In genomic region chr2:237732070-237732469, GRCh38 we compare ENCODE assay signal across 11 cellular contexts.
DNase-seq lines count a peak whose midpoint lies in the region; ATAC-seq and TF ChIP-seq lines count a peak whose summit lies in the region.
"Had no signal": no experiment of that assay in that cellular context is flagged by ENCODE, and none has a peak within 500 bp of the region (broad histone marks: within the 10 kb centered on the region; RNA-seq: fewer than 3 reads in every experiment).

No MANE protein-coding gene starts in this region.

- H3K27me3 ChIP-seq in muscle layer of colon (ENCODE audit: control insufficient read depth in 1 of 2, insufficient read depth in 2 of 2, low read length in 2 of 2) (no peaks in the 10 kb centered on the region), transverse colon (no peaks in the 10 kb centered on the region)

- peak overlapping the region; percentile 75 for H3K27ac ChIP-seq in muscle layer of colon (ENCODE audit: low read depth, low read length)
- H3K27ac ChIP-seq in transverse colon, result peak overlapping the region; percentile 73 to 86 (median 82)
- no peak overlapping the region for H3K27ac ChIP-seq in substantia nigra (ENCODE audit: low read depth, low read length, poor library complexity, severe bottlenecking)

- CTCF ChIA-PET in activated CD8-positive, alpha-beta memory T cell treated with anti-CD3 and anti-CD28 coated beads, Interleukin-2, amount 10 ng/mL, durations not matched to agents 7 days and 5 days (lab: Charles Lee), result interaction anchor here (1.3 to 3.7 kb wide), 4 partner anchors 12 to 60 kb away, joined by 3 to 24 read pairs (median 10); no protein-coding TSS in a partner anchor

- H3K4me1 Mint-ChIP-seq in activated CD8-positive, alpha-beta memory T cell treated with anti-CD3 and anti-CD28 coated beads, Interleukin-2, amount 10 ng/mL, durations not matched to agents 7 days and 5 days, result peaks cover 50% of the 10 kb centered on the region
- H3K4me1 Mint-ChIP-seq in central memory CD8-positive, alpha-beta T cell, result peaks cover 78% of the 10 kb centered on the region

- peaks cover 21% of the 10 kb centered on the region for H3K36me3 Mint-ChIP-seq in activated CD8-positive, alpha-beta memory T cell treated with anti-CD3 and anti-CD28 coated beads, Interleukin-2, amount 10 ng/mL, durations not matched to agents 7 days and 5 days
- peaks cover 34% of the 10 kb centered on the region for H3K36me3 Mint-ChIP-seq in central memory CD8-positive, alpha-beta T cell (ENCODE audit: insufficient read depth)

- H3K4me3 Mint-ChIP-seq in activated CD8-positive, alpha-beta memory T cell treated with anti-CD3 and anti-CD28 coated beads, Interleukin-2, amount 10 ng/mL, durations not matched to agents 7 days and 5 days, result no peak overlapping the region
- peak overlapping the region; percentile 37 for H3K4me3 Mint-ChIP-seq in central memory CD8-positive, alpha-beta T cell
- H3K4me3 Mint-ChIP-seq: neural crest cell had no signal

- no peak for TF ChIP-seq EP300 in transverse colon (IDR thresholded peaks at IDR 0.05; ENCODE audit: low read depth)

- H3K9me3 ChIP-seq in muscle layer of colon (ENCODE audit: low read length), result no peaks in the 10 kb centered on the region
- no peaks in the 10 kb centered on the region for H3K9me3 ChIP-seq in transverse colon

- ATAC-seq in activated CD8-positive, alpha-beta memory T cell treated with anti-CD3 and anti-CD28 coated beads, Interleukin-2, amount 10 ng/mL, durations not matched to agents 7 days and 5 days, result no peak
- no peak for ATAC-seq in central memory CD8-positive, alpha-beta T cell (replicated peaks; ENCODE audit: extremely low read depth, poor library complexity, severe bottlenecking)
- no peak for ATAC-seq in GM18511 (IDR thresholded peaks at IDR 0.05; ENCODE audit: unreplicated experiment)

- H3K36me3 ChIP-seq in muscle layer of colon (ENCODE audit: insufficient read depth, low read length), result peaks cover 17% of the 10 kb centered on the region
- H3K36me3 ChIP-seq in transverse colon, result no peaks in the 10 kb centered on the region

- no peaks in the 10 kb centered on the region for H3K9me3 Mint-ChIP-seq in activated CD8-positive, alpha-beta memory T cell treated with anti-CD3 and anti-CD28 coated beads, Interleukin-2, amount 10 ng/mL, durations not matched to agents 7 days and 5 days (ENCODE audit: low read depth)
- H3K9me3 Mint-ChIP-seq in central memory CD8-positive, alpha-beta T cell, result no peaks in the 10 kb centered on the region
- H3K9me3 Mint-ChIP-seq: neural crest cell had no signal

- H3K9ac ChIP-seq in muscle layer of colon (ENCODE audit: low read length), result peak overlapping the region; percentile 55

- intact Hi-C loops in transverse colon (cut with DNase I; ENCODE audit: low total_unique reads), result no loop called here

- H3K27ac Mint-ChIP-seq in activated CD8-positive, alpha-beta memory T cell treated with anti-CD3 and anti-CD28 coated beads, Interleukin-2, amount 10 ng/mL, durations not matched to agents 7 days and 5 days, result peak overlapping the region; percentile 59
- peak overlapping the region; percentile 83 for H3K27ac Mint-ChIP-seq in central memory CD8-positive, alpha-beta T cell (ENCODE audit: low read depth)

- H3K4me1 ChIP-seq in muscle layer of colon (ENCODE audit: insufficient read depth, low read length), result peaks cover 64% of the 10 kb centered on the region
- peaks cover 29 to 88% (median 51%) of the 10 kb centered on the region in 4 donors for H3K4me1 ChIP-seq in transverse colon

- WGBS in transverse colon (ENCODE audit: low coverage in 1 of 2), 2 donors, result 83 to 86% methylated on average over 8 to 10 of the region's 10 CpGs

- peak; percentile 38 for DNase-seq in activated CD8-positive, alpha-beta memory T cell treated with anti-CD3 and anti-CD28 coated beads, Interleukin-2, amount 10 ng/mL, durations not matched to agents 7 days and 5 days
- DNase-seq in activated CD8-positive, alpha-beta memory T cell treated with anti-CD3 and anti-CD28 coated beads, Interleukin-2, amount 50 U/mL, for 48 hours, result no peak
- no peak for DNase-seq in central memory CD8-positive, alpha-beta T cell (ENCODE audit: low spot score in 2 of 2)
- no peak for DNase-seq in transverse colon
- no peak for DNase-seq in GM19240 (ENCODE audit: insufficient read length, low spot score)
- DNase-seq in substantia nigra (lab: John Stamatoyannopoulos, UW), result no peak
- DNase-seq: activated effector memory CD4-positive, alpha-beta T cell treated with Interleukin-2 at 50 U/mL for 16 hours; NCI-H1105 treated with DMSO at 0.1 percent for 48 hours had no signal

- no peak for TF ChIP-seq CTCF in transverse colon (IDR thresholded peaks at IDR 0.05)

- H3K4me3 ChIP-seq in muscle layer of colon (ENCODE audit: low read depth in 1 of 2, low read length in 2 of 2) (peak overlapping the region in 1 of 2 donors; percentile 34), transverse colon (no peak overlapping the region)

- TF ChIP-seq POLR2A in transverse colon (IDR thresholded peaks at IDR 0.05), result no peak

- no peaks in the 10 kb centered on the region for H3K27me3 Mint-ChIP-seq in activated CD8-positive, alpha-beta memory T cell treated with anti-CD3 and anti-CD28 coated beads, Interleukin-2, amount 10 ng/mL, durations not matched to agents 7 days and 5 days
- no peaks in the 10 kb centered on the region for H3K27me3 Mint-ChIP-seq in central memory CD8-positive, alpha-beta T cell

- in situ Hi-C loops in transverse colon (cut with MboI; ENCODE audit: low pct_ligation_motif_present in 1 of 4, low pct_unique_long_range_greater_than_20kb in 1 of 4, low sequenced_read_pairs in 3 of 4), result loop anchor here in 1 of 4 donors (25.0 kb wide), 1 partner anchor 145 kb away; the partner anchor contains the start of gene RAB17
